In genomic region chr5:82694886-82695285, GRCh38 we compare ENCODE assay signal across 16 cellular contexts.
"Had no signal": no experiment of that assay in that cellular context is flagged by ENCODE, and none has a peak within 500 bp of the region (broad histone marks: within the 10 kb centered on the region; RNA-seq: fewer than 3 reads in every experiment).

No MANE protein-coding gene starts in this region.

- DNase-seq: activated CD4-positive, alpha-beta T cell treated with anti-CD3 and anti-CD28 coated beads, Interleukin-2, amount 50 U/mL, for 1 hour; activated CD8-positive, alpha-beta memory T cell treated with anti-CD3 and anti-CD28 coated beads for 24 hours; activated effector memory CD4-positive, alpha-beta T cell treated with anti-CD3 and anti-CD28 coated beads, Interleukin-2, amount 50 U/mL, for 16 hours; activated T-cell treated with anti-CD3 and anti-CD28 coated beads, Interleukin-2, amount 50 U/mL, for 72 hours; amniotic stem cell; dorsolateral prefrontal cortex; head of caudate nucleus; kidney; left ventricle myocardium superior; occipital lobe; stimulated activated CD8-positive, alpha-beta memory T cell treated with anti-CD3 and anti-CD28 coated beads, Interleukin-4, amount 100 ng/mL, for 48 hours; stimulated activated naive CD4-positive, alpha-beta T cell had no signal

- H3K27ac ChIP-seq: dorsolateral prefrontal cortex, epithelial cell of prostate, vagina had no signal

- H3K36me3 ChIP-seq: vagina had no signal

- H3K9me3 ChIP-seq: vagina had no signal

- FAIRE-seq: colon, frontal cortex, kidney had no signal

- H3K27me3 ChIP-seq: dorsolateral prefrontal cortex, vagina had no signal

- H3K4me1 ChIP-seq: vagina had no signal

- H3K4me3 ChIP-seq: dorsolateral prefrontal cortex, vagina had no signal
